Comparison of ENCODE assay signal across 21 cellular contexts in genomic region chr6:129845696-129846095, GRCh38.
DNase-seq lines count a peak whose midpoint lies in the region; ATAC-seq and TF ChIP-seq lines count a peak whose summit lies in the region.
"Had no signal": no experiment of that assay in that cellular context is flagged by ENCODE, and none has a peak within 500 bp of the region (broad histone marks: within the 10 kb centered on the region; RNA-seq: fewer than 3 reads in every experiment).

No MANE protein-coding gene starts in this region.

- ATAC-seq in HG03439 (IDR thresholded peaks at IDR 0.05; ENCODE audit: unreplicated experiment) (no peak), HG02678 (IDR thresholded peaks at IDR 0.05; ENCODE audit: unreplicated experiment) (no peak), GM21423 (IDR thresholded peaks at IDR 0.05; ENCODE audit: unreplicated experiment) (no peak)
- ATAC-seq: A549 had no signal

- DNase-seq in NCI-H226 (peak; percentile 32), amniotic epithelial cell (ENCODE audit: low read depth) (peak; percentile 93), iris pigment epithelial cell (ENCODE audit: low read depth) (peak; percentile 11), GM10266 (ENCODE audit: extremely low spot score) (no peak)
- DNase-seq: 8988T; ACHN; AML-193; BE2C; CD4-positive, alpha-beta T cell; CD8-positive, alpha-beta memory T cell; DMS 273 treated with DMSO at 0.1 percent for 48 hours; DMS79; EL; GDM1; GM23248; H7; HCEC 1CT had no signal

- TF ChIP-seq CTCF in GM10266 (IDR thresholded peaks at IDR 0.05; ENCODE audit: control insufficient read depth, insufficient read depth, low read depth, missing control alignments), result no peak
